Comparison of ENCODE assay signal across 8 cellular contexts in genomic region chr16:49484454-49484853, GRCh38.
A peak's percentile ranks its signal among the peaks of the same experiment; 100 is the strongest.
DNase-seq lines count a peak whose midpoint lies in the region; ATAC-seq and TF ChIP-seq lines count a peak whose summit lies in the region.

No MANE protein-coding gene starts in this region.

- TF ChIP-seq CTCF in GM13977 (IDR thresholded peaks at IDR 0.05; ENCODE audit: extremely low read depth, insufficient read depth, missing control alignments) (no peak), brain (conservative IDR thresholded peaks at IDR 0.05) (no peak), lower lobe of right lung (IDR thresholded peaks at IDR 0.05) (no peak), tibial nerve (IDR thresholded peaks at IDR 0.05) (no peak)

- no peak for TF ChIP-seq EP300 in tibial nerve (IDR thresholded peaks at IDR 0.05)

- H3K4me3 ChIP-seq in lower lobe of right lung, result peak overlapping the region; percentile 19
- H3K4me3 ChIP-seq in tibial nerve, result peak overlapping the region in 2 of 4 donors; percentile 12 to 39

- H3K4me1 ChIP-seq in lower lobe of right lung (peaks cover 9% of the 10 kb centered on the region), tibial nerve (peaks cover 0 to 14% (median 5%) of the 10 kb centered on the region in 4 donors)

- H3K27ac ChIP-seq in lower lobe of right lung (no peak overlapping the region), tibial nerve (peak overlapping the region in 2 of 4 donors; percentile 64 to 80)

- H3K36me3 Mint-ChIP-seq in brain, result no peaks in the 10 kb centered on the region

- peaks cover 0 to 6% (median 0%) of the 10 kb centered on the region in 5 experiments for H3K9me3 Mint-ChIP-seq in brain

- H3K9me3 ChIP-seq in lower lobe of right lung (no peaks in the 10 kb centered on the region), tibial nerve (peaks cover 0 to 19% (median 0%) of the 10 kb centered on the region in 4 donors)

- no peak for TF ChIP-seq POLR2A in tibial nerve (IDR thresholded peaks at IDR 0.05)

- no peak overlapping the region for H3K27ac Mint-ChIP-seq in brain

- 2 to 3% methylated on average over 18 of the region's 18 CpGs for WGBS in tibial nerve, 2 donors

- peak overlapping the region in 3 of 5 experiments; percentile 33 to 67 (median 63) for H3K4me3 Mint-ChIP-seq in brain

- peaks cover 32% of the 10 kb centered on the region for H3K27me3 Mint-ChIP-seq in brain

- ATAC-seq in HG03521 (IDR thresholded peaks at IDR 0.05; ENCODE audit: unreplicated experiment), result peak; percentile 84
- ATAC-seq in lower lobe of right lung, result peak; percentile 93 to 96
- ATAC-seq in GM21737 (IDR thresholded peaks at IDR 0.05; ENCODE audit: unreplicated experiment), result no peak
- no peak for ATAC-seq in GM21717 (IDR thresholded peaks at IDR 0.05; ENCODE audit: unreplicated experiment)

- in situ Hi-C loops in GM13977 (cut with MboI; ENCODE audit: low pct_unique_long_range_greater_than_20kb, low sequenced_read_pairs, unreplicated experiment), result no loop called here

- H3K4me1 Mint-ChIP-seq in brain, result peaks cover 14% of the 10 kb centered on the region

- no peaks in the 10 kb centered on the region for H3K36me3 ChIP-seq in lower lobe of right lung
- no peaks in the 10 kb centered on the region for H3K36me3 ChIP-seq in tibial nerve

- DNase-seq in GM13977 (ENCODE audit: low spot score), result peak; percentile 53
- peak; percentile 56 for DNase-seq in lower lobe of right lung
- DNase-seq in tibial nerve (ENCODE audit: low spot score in 2 of 2), result peak; percentile 63
- DNase-seq in NCI-H446 (lab: John Stamatoyannopoulos, UW), result no peak

- intact Hi-C loops in lower lobe of right lung (cut with DNase I), result no loop called here

- H3K27me3 ChIP-seq in lower lobe of right lung (ENCODE audit: low read depth), result no peaks in the 10 kb centered on the region
- H3K27me3 ChIP-seq in tibial nerve, result no peaks in the 10 kb centered on the region

Comparison
In these comparisons a context has a peak if more than half of its experiments do, and no peak if none do; other contexts are left out.
1. DNase-seq: peak in GM13977 (single experiment), lower lobe of right lung (single experiment) and tibial nerve (2 of 2); none in NCI-H446 (0 of 2).
2. ATAC-seq: peak in HG03521 (single experiment) and lower lobe of right lung (2 of 2); none in GM21737 (single experiment) and GM21717 (single experiment).